18 cellular contexts compared by ENCODE assay signal in genomic region chr1:3115275-3116149, GRCh38. TPM values are rescaled to one million over a fixed set of nuclear protein-coding genes. Genes with fewer than 3 reads are reported as not detected.
"Had no signal": no experiment of that assay in that cellular context is flagged by ENCODE, and none has a peak within 500 bp of the region (broad histone marks: within the 10 kb centered on the region; RNA-seq: fewer than 3 reads in every experiment).

No MANE protein-coding gene starts in this region.

- H3K9me3 ChIP-seq: adrenal gland, left lung, spleen had no signal

- H3K9ac ChIP-seq: parathyroid adenoma had no signal

- H3K27me3 Mint-ChIP-seq: activated naive CD8-positive, alpha-beta T cell; activated T-cell treated with anti-CD3 and anti-CD28 coated beads, Interleukin-2, amount 50 U/mL, for 24 hours had no signal

- DNase-seq: activated CD4-positive, alpha-beta T cell treated with anti-CD3 and anti-CD28 coated beads for 1 hour; activated CD4-positive, alpha-beta T cell treated with anti-CD3 and anti-CD28 coated beads, Interleukin-2, amount 50 U/mL, for 1 hour; activated naive CD4-positive, alpha-beta T cell; activated T-cell treated with anti-CD3 and anti-CD28 coated beads, Interleukin-2, amount 50 U/mL, for 24 hours; adrenal gland; kidney; left lung; mammary epithelial cell; natural killer cell; spleen; stimulated activated CD4-positive, alpha-beta T cell treated with anti-CD3 and anti-CD28 coated beads, Interleukin-4, amount 100 ng/mL, for 24 hours; stimulated activated naive CD4-positive, alpha-beta T cell treated with Interleukin-2 at 50 U/mL for 16 hours; T-helper 1 cell; WERI-Rb-1 had no signal

- H3K36me3 ChIP-seq: adrenal gland, left lung, spleen, WERI-Rb-1 had no signal

- H3K4me1 ChIP-seq: adrenal gland, left lung, parathyroid adenoma had no signal

- H3K36me3 Mint-ChIP-seq: activated naive CD8-positive, alpha-beta T cell; mesothelial cell of epicardium; natural killer cell had no signal

- H3K4me1 Mint-ChIP-seq: natural killer cell had no signal

- H3K27me3 ChIP-seq: adrenal gland had no signal

- H3K4me3 Mint-ChIP-seq: activated naive CD8-positive, alpha-beta T cell; activated T-cell treated with anti-CD3 and anti-CD28 coated beads, Interleukin-2, amount 50 U/mL, for 24 hours; mesothelial cell of epicardium; natural killer cell had no signal

- ATAC-seq: natural killer cell had no signal

- H3K27ac ChIP-seq: adrenal gland, left lung, parathyroid adenoma, spleen, WERI-Rb-1 had no signal

- H3K9me3 Mint-ChIP-seq: activated T-cell treated with anti-CD3 and anti-CD28 coated beads, Interleukin-2, amount 50 U/mL, for 24 hours; mesothelial cell of epicardium; natural killer cell had no signal

- H3K4me3 ChIP-seq: adrenal gland, left lung, spleen had no signal

RNA-seq across cellular contexts. Expression of gene PRDM16, which starts 46.5 kb away (rescaled TPM):
- total RNA-seq: activated T-helper 2 cell treated with anti-CD3 and anti-CD28 coated beads, Interferon-gamma antibody, Interleukin-2, Interleukin-4, amounts not matched to agents 10 μg/mL and 5 μg/mL and 100 μg/mL, durations not matched to agents 14 hours and 24 hours and 36 hours; mammary epithelial cell had no signal
